23 cellular contexts compared by ENCODE assay signal in genomic region chr15:72958634-72959033, GRCh38.
"Had no signal": no experiment of that assay in that cellular context is flagged by ENCODE, and none has a peak within 500 bp of the region (broad histone marks: within the 10 kb centered on the region; RNA-seq: fewer than 3 reads in every experiment).

No MANE protein-coding gene starts in this region.

- H3K36me3 ChIP-seq: esophagus squamous epithelium, left lung, lower lobe of right lung, right atrium auricular region, tibial artery, upper lobe of left lung, uterus had no signal

- H3K9me3 Mint-ChIP-seq: memory B cell had no signal

- H3K27ac ChIP-seq: dorsolateral prefrontal cortex, esophagus squamous epithelium, hepatocyte, left lung, lower lobe of right lung, right atrium auricular region, tibial artery, upper lobe of left lung, uterus had no signal

- H3K4me1 ChIP-seq: esophagus squamous epithelium, left lung, lower lobe of right lung, right atrium auricular region, tibial artery, upper lobe of left lung, uterus had no signal

- H3K36me3 Mint-ChIP-seq: memory B cell, mesothelial cell of epicardium, naive B cell had no signal

- H3K4me1 Mint-ChIP-seq: memory B cell, mesothelial cell of epicardium, naive B cell, nephron had no signal

- DNase-seq: caudate nucleus; cortex of kidney; dorsolateral prefrontal cortex; effector CD8-positive, alpha-beta T cell; esophagus squamous epithelium; foreskin fibroblast; head of caudate nucleus; kidney; left lung; lower lobe of right lung; naive B cell; posterior cingulate gyrus; stimulated activated CD4-positive, alpha-beta T cell treated with anti-CD3 and anti-CD28 coated beads, Interleukin-2, amount 100 ng/mL, for 48 hours; stimulated activated naive CD8-positive, alpha-beta T cell treated with anti-CD3 and anti-CD28 coated beads, Interleukin-15, Interleukin-2, amounts not matched to agents 100 U/mL and 50 U/mL, for 24 hours; tibial artery; upper lobe of left lung; uterus had no signal

- H3K27ac Mint-ChIP-seq: memory B cell, mesothelial cell of epicardium, nephron had no signal

- H3K27me3 ChIP-seq: dorsolateral prefrontal cortex, hepatocyte, left lung, right atrium auricular region, tibial artery, upper lobe of left lung, uterus had no signal

- ATAC-seq: left lung; lower lobe of right lung; stimulated activated naive CD8-positive, alpha-beta T cell treated with anti-CD3 and anti-CD28 coated beads, Interleukin-15, Interleukin-2, amounts not matched to agents 100 U/mL and 50 U/mL, for 24 hours had no signal

- H3K9me3 ChIP-seq: esophagus squamous epithelium, lower lobe of right lung, right atrium auricular region, tibial artery, upper lobe of left lung, uterus had no signal

- H3K4me3 Mint-ChIP-seq: memory B cell, mesothelial cell of epicardium, naive B cell, nephron had no signal

- H3K4me3 ChIP-seq: dorsolateral prefrontal cortex, esophagus squamous epithelium, hepatocyte, left lung, lower lobe of right lung, right atrium auricular region, smooth muscle cell, tibial artery, upper lobe of left lung, uterus had no signal
